Comparison of ENCODE assay signal across 22 cellular contexts in genomic region chr20:472889-473292, GRCh38.
"Had no signal": no experiment of that assay in that cellular context is flagged by ENCODE, and none has a peak within 500 bp of the region (broad histone marks: within the 10 kb centered on the region; RNA-seq: fewer than 3 reads in every experiment).

No MANE protein-coding gene starts in this region.

- H3K27me3 ChIP-seq: dorsolateral prefrontal cortex, heart right ventricle, neural progenitor cell, sigmoid colon, testis, vagina had no signal

- H2AFZ ChIP-seq: neural progenitor cell had no signal

- H3K9me3 ChIP-seq: lower lobe of right lung, sigmoid colon, testis, vagina had no signal

- FAIRE-seq: astrocyte, colon, kidney had no signal

- H3K4me3 Mint-ChIP-seq: activated naive CD8-positive, alpha-beta T cell treated with anti-CD3 and anti-CD28 coated beads for 36 hours; effector memory CD8-positive, alpha-beta T cell; naive thymus-derived CD4-positive, alpha-beta T cell; neural progenitor cell; T-helper 17 cell; type B pancreatic cell had no signal

- H3K36me3 ChIP-seq: neural progenitor cell had no signal

- H3K4me1 ChIP-seq: heart right ventricle, lower lobe of right lung, neural progenitor cell, sigmoid colon, testis, vagina had no signal

- H3K27ac ChIP-seq: dorsolateral prefrontal cortex, heart right ventricle, lower lobe of right lung, neural progenitor cell, sigmoid colon, testis, vagina had no signal

- H3K4me1 Mint-ChIP-seq: activated naive CD8-positive, alpha-beta T cell treated with anti-CD3 and anti-CD28 coated beads for 36 hours; neural progenitor cell had no signal

- H3K4me2 ChIP-seq: neural progenitor cell, smooth muscle cell had no signal

- H3K27ac Mint-ChIP-seq: activated naive CD8-positive, alpha-beta T cell treated with anti-CD3 and anti-CD28 coated beads for 36 hours; neural progenitor cell; T-helper 17 cell; type B pancreatic cell had no signal

- H3K9ac ChIP-seq: neural progenitor cell had no signal

- H3K27me3 Mint-ChIP-seq: activated naive CD8-positive, alpha-beta T cell treated with anti-CD3 and anti-CD28 coated beads for 36 hours; type B pancreatic cell had no signal

- ATAC-seq: effector memory CD8-positive, alpha-beta T cell; heart right ventricle; lower lobe of right lung; naive thymus-derived CD4-positive, alpha-beta T cell; T-helper 17 cell had no signal

- H3K4me3 ChIP-seq: dorsolateral prefrontal cortex, heart right ventricle, lower lobe of right lung, neural progenitor cell, sigmoid colon, smooth muscle cell, testis, vagina had no signal

- H3K9me3 Mint-ChIP-seq: effector memory CD8-positive, alpha-beta T cell had no signal

- DNase-seq: activated CD4-positive, alpha-beta T cell treated with anti-CD3 and anti-CD28 coated beads for 48 hours; activated naive CD8-positive, alpha-beta T cell treated with anti-CD3 and anti-CD28 coated beads for 36 hours; activated T-cell treated with anti-CD3 and anti-CD28 coated beads, Interleukin-2, amount 50 U/mL, for 1 hour; central memory CD4-positive, alpha-beta T cell; dorsolateral prefrontal cortex; effector memory CD8-positive, alpha-beta T cell; heart right ventricle; kidney; lower lobe of right lung; naive thymus-derived CD4-positive, alpha-beta T cell; sigmoid colon; stimulated activated CD4-positive, alpha-beta T cell treated with anti-CD3 and anti-CD28 coated beads, Interleukin-15, amount 100 ng/mL, for 24 hours; stimulated activated CD8-positive, alpha-beta memory T cell treated with anti-CD3 and anti-CD28 coated beads, Interleukin-4, amount 100 ng/mL, for 48 hours; stimulated activated naive CD4-positive, alpha-beta T cell; T-helper 17 cell; testis had no signal
